24 cellular contexts compared by ENCODE assay signal in the genomic region with DNA sequence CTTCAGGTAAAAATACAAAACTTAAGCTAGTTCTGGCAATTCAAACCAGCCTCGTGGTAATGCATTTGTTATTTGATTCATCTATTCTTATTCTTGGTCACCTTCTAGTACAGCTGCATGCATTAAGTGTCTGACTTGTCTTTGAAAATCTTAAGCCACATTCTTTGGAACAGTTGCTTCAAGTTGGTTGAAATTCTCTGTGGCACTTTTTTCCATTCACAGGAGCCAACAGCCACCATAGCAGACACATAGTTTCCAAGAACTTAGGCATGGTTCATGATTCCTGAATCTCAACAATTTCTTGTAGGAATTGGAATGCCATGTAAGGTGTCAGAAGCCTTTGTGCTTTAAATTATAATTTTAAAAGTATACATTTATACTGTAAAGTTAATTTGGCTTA. TPM values are rescaled to one million over a fixed set of nuclear protein-coding genes. Genes with fewer than 3 reads are reported as not detected.
A peak's percentile ranks its signal among the peaks of the same experiment; 100 is the strongest.
DNase-seq lines count a peak whose midpoint lies in the region; ATAC-seq, FAIRE-seq and TF ChIP-seq lines count a peak whose summit lies in the region.
"Had no signal": no experiment of that assay in that cellular context is flagged by ENCODE, and none has a peak within 500 bp of the region (broad histone marks: within the 10 kb centered on the region; RNA-seq: fewer than 3 reads in every experiment).

No MANE protein-coding gene starts in this region.

- H3K27ac ChIP-seq in astrocyte (ENCODE audit: low read depth, low read length) (no peak overlapping the region), psoas muscle (peak overlapping the region; percentile 70)
- H3K27ac ChIP-seq: 22Rv1; A549; BLaER1 treated with 17β-estradiol and CSF1 and Interleukin-3, amounts not matched to agents 10 nM and 100 nM; C4-2B had no signal

- ATAC-seq in psoas muscle: no peak
- no peak for ATAC-seq in left cardiac atrium
- no peak for ATAC-seq in naive thymus-derived CD8-positive, alpha-beta T cell
- ATAC-seq: A549; CD8-positive, alpha-beta T cell had no signal

- H3K36me3 ChIP-seq in astrocyte (ENCODE audit: insufficient read depth, low read length): no peaks in the 10 kb centered on the region
- no peaks in the 10 kb centered on the region for H3K36me3 ChIP-seq in psoas muscle (ENCODE audit: insufficient read depth in 1 of 2, low read depth in 1 of 2)
- H3K36me3 ChIP-seq: BLaER1 treated with 17β-estradiol and CSF1 and Interleukin-3, amounts not matched to agents 10 nM and 100 nM had no signal

- H3K4me3 ChIP-seq in astrocyte (ENCODE audit: insufficient read depth, low read depth, low read length) (no peak overlapping the region), psoas muscle (no peak overlapping the region)
- H3K4me3 ChIP-seq: A549; BLaER1 treated with 17β-estradiol and CSF1 and Interleukin-3, amounts not matched to agents 10 nM and 100 nM had no signal

- 23 to 30% (median 26%) methylated on average over 1 of the region's 1 CpG for WGBS in psoas muscle, 3 donors

- H4K20me1 ChIP-seq in astrocyte (ENCODE audit: insufficient read depth, low read length): no peaks in the 10 kb centered on the region
- H4K20me1 ChIP-seq: BLaER1 treated with 17β-estradiol and CSF1 and Interleukin-3, amounts not matched to agents 10 nM and 100 nM had no signal

- no peaks in the 10 kb centered on the region for H3K27me3 Mint-ChIP-seq in astrocyte (ENCODE audit: low read depth, unreplicated experiment)
- H3K27me3 Mint-ChIP-seq in nephron (ENCODE audit: low read depth): no peaks in the 10 kb centered on the region
- H3K27me3 Mint-ChIP-seq in naive thymus-derived CD8-positive, alpha-beta T cell: peaks cover 0 to 2% (median 0%) of the 10 kb centered on the region in 5 donors
- H3K27me3 Mint-ChIP-seq: B cell; CD4-positive, alpha-beta T cell had no signal

- intact Hi-C loops in psoas muscle (cut with DNase I): no loop called here
- intact Hi-C loops in left cardiac atrium (cut with DNase I): no loop called here

- H3K4me2 ChIP-seq in astrocyte (ENCODE audit: low read length): no peak overlapping the region
- H3K4me2 ChIP-seq: A549; BLaER1 treated with 17β-estradiol and CSF1 and Interleukin-3, amounts not matched to agents 10 nM and 100 nM had no signal

- no peak overlapping the region for H3K9ac ChIP-seq in astrocyte (ENCODE audit: low read length)
- H3K9ac ChIP-seq: BLaER1 treated with 17β-estradiol and CSF1 and Interleukin-3, amounts not matched to agents 10 nM and 100 nM had no signal

- H3K79me2 ChIP-seq in astrocyte (ENCODE audit: insufficient read depth, low read length): no peaks in the 10 kb centered on the region

- FAIRE-seq in astrocyte (lab: Jason Lieb, UNC) (no peak), urothelium cell line (lab: Jason Lieb, UNC) (no peak)
- FAIRE-seq: A549, D721Med, G401.6, GM12891, GM19239 had no signal

- H3K9me3 ChIP-seq in astrocyte (ENCODE audit: insufficient read depth, low read depth, low read length) (no peaks in the 10 kb centered on the region), psoas muscle (no peaks in the 10 kb centered on the region)
- H3K9me3 ChIP-seq: A549; BLaER1 treated with 17β-estradiol and CSF1 and Interleukin-3, amounts not matched to agents 10 nM and 100 nM; Caco-2 had no signal

- H3K4me3 Mint-ChIP-seq in astrocyte (ENCODE audit: unreplicated experiment) (no peak overlapping the region), nephron (peak overlapping the region in 1 of 3 experiments; percentile 13)
- H3K4me3 Mint-ChIP-seq in naive thymus-derived CD8-positive, alpha-beta T cell: no peak overlapping the region
- H3K4me3 Mint-ChIP-seq: B cell; CD4-positive, alpha-beta T cell; CD8-positive, alpha-beta T cell had no signal

- no peaks in the 10 kb centered on the region for H3K27me3 ChIP-seq in astrocyte (ENCODE audit: insufficient read depth, low read length)
- no peaks in the 10 kb centered on the region for H3K27me3 ChIP-seq in psoas muscle (ENCODE audit: insufficient read depth in 3 of 3, low read length in 2 of 3)
- H3K27me3 ChIP-seq: BLaER1 treated with 17β-estradiol and CSF1 and Interleukin-3, amounts not matched to agents 10 nM and 100 nM had no signal

- no peak overlapping the region for H3K27ac Mint-ChIP-seq in astrocyte (ENCODE audit: unreplicated experiment)
- H3K27ac Mint-ChIP-seq in nephron: peak overlapping the region in 2 of 3 experiments; percentile 10 to 67
- no peak overlapping the region for H3K27ac Mint-ChIP-seq in naive thymus-derived CD8-positive, alpha-beta T cell
- H3K27ac Mint-ChIP-seq: B cell; CD4-positive, alpha-beta T cell; CD8-positive, alpha-beta T cell had no signal

- no peaks in the 10 kb centered on the region for H3K36me3 Mint-ChIP-seq in astrocyte (ENCODE audit: low read depth, unreplicated experiment)
- H3K36me3 Mint-ChIP-seq in nephron (ENCODE audit: low read depth): no peaks in the 10 kb centered on the region
- no peaks in the 10 kb centered on the region for H3K36me3 Mint-ChIP-seq in naive thymus-derived CD8-positive, alpha-beta T cell
- H3K36me3 Mint-ChIP-seq: CD8-positive, alpha-beta T cell had no signal

- DNase-seq in astrocyte (ENCODE audit: low read depth): peak; percentile 20
- DNase-seq in myocyte (ENCODE audit: low read depth): peak; percentile 92
- DNase-seq in psoas muscle: no peak
- no peak for DNase-seq in left cardiac atrium
- DNase-seq in naive thymus-derived CD8-positive, alpha-beta T cell: no peak
- DNase-seq in urothelium cell line (ENCODE audit: low spot score): no peak
- no peak for DNase-seq in cerebellar nuclear complex (lab: John Stamatoyannopoulos, UW)
- DNase-seq: AML-193; Caco-2; Calu3; CD4-positive, alpha-beta T cell; CD8-positive, alpha-beta T cell; DMS79 treated with DMSO at 0.1 percent for 48 hours; GF-D8 had no signal

- no peak overlapping the region for H2AFZ ChIP-seq in astrocyte (ENCODE audit: low read depth, low read length)

- H3K4me1 Mint-ChIP-seq in astrocyte (ENCODE audit: low read depth, unreplicated experiment) (peaks cover 3% of the 10 kb centered on the region), nephron (peaks cover 25% of the 10 kb centered on the region)
- no peaks in the 10 kb centered on the region for H3K4me1 Mint-ChIP-seq in naive thymus-derived CD8-positive, alpha-beta T cell
- H3K4me1 Mint-ChIP-seq: B cell had no signal

- no peak for TF ChIP-seq CTCF in astrocyte (IDR thresholded peaks at IDR 0.05; ENCODE audit: insufficient read depth, low read depth, low read length)
- TF ChIP-seq CTCF in nephron (IDR thresholded peaks at IDR 0.05; ENCODE audit: unreplicated experiment in 3 of 3): no peak
- no peak for TF ChIP-seq CTCF in psoas muscle (IDR thresholded peaks at IDR 0.05)

- POLR2A ChIA-PET in naive thymus-derived CD8-positive, alpha-beta T cell (lab: Charles Lee): no interaction called here

- H3K4me1 ChIP-seq in astrocyte (ENCODE audit: insufficient read depth, low read length): no peaks in the 10 kb centered on the region
- peaks cover 34% of the 10 kb centered on the region for H3K4me1 ChIP-seq in psoas muscle
- H3K4me1 ChIP-seq: A549; BLaER1 treated with 17β-estradiol and CSF1 and Interleukin-3, amounts not matched to agents 10 nM and 100 nM; Caco-2 had no signal

- no peaks in the 10 kb centered on the region for H3K9me3 Mint-ChIP-seq in astrocyte (ENCODE audit: unreplicated experiment)
- no peaks in the 10 kb centered on the region for H3K9me3 Mint-ChIP-seq in nephron
- no peaks in the 10 kb centered on the region for H3K9me3 Mint-ChIP-seq in naive thymus-derived CD8-positive, alpha-beta T cell
- H3K9me3 Mint-ChIP-seq: CD4-positive, alpha-beta T cell; CD8-positive, alpha-beta T cell had no signal

RNA-seq across cellular contexts. Expression of gene MEF2C, which starts 47.4 kb away (rescaled TPM):
- total RNA-seq in astrocyte (20.5 and 21.8 TPM in 2 replicates), myocyte (254 and 364 TPM in 2 replicates), psoas muscle (100 to 1,000 TPM; 148 to 530 (median 257) TPM), left cardiac atrium (10 to 100 TPM; 48.3 to 53.7 TPM)
- polyA plus RNA-seq in myocyte (2012): 92.7 TPM
- 10 to 100 TPM in 2 of 3 donors, 1 to 10 TPM in 1; 9.3 to 96.4 (median 32.0) TPM for polyA plus RNA-seq in psoas muscle
- 10 to 100 TPM in 1 of 2 experiments, 1 to 10 TPM in 1; 8.9 to 10.8 TPM for total RNA-seq in naive thymus-derived CD8-positive, alpha-beta T cell
- polyA plus RNA-seq in naive thymus-derived CD8-positive, alpha-beta T cell: under 1 TPM; 0.14 to 0.48 (median 0.46) TPM

Comparison
In these comparisons a context has a peak if more than half of its experiments do, and no peak if none do; other contexts are left out.
1. DNase-seq: peak in astrocyte (single experiment) and myocyte (single experiment); none in psoas muscle (0 of 2), left cardiac atrium (single experiment), naive thymus-derived CD8-positive, alpha-beta T cell (0 of 10), urothelium cell line (single experiment) and cerebellar nuclear complex (0 of 2).
2. H3K27ac Mint-ChIP-seq: peak in nephron (2 of 3); none in astrocyte (single experiment) and naive thymus-derived CD8-positive, alpha-beta T cell (0 of 10).